In the genomic region with DNA sequence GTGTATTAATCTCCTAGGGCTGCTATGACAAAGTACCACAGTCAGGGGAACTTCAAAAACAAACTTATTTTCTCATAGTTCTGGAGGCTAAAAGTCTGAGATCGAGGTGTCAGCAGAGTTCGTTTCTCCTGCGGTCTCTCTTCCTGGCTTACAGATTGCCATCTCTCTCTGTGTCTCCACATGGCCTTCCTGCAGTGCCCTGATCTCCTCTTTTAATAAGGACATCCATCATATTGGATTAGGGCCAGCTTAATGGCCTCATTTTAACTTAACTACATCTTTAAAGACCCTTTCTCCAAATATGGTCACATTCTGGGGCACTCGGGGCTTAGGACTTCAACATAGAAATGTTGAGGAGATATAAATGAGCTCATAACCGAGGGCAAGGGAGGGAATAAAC, we compare ENCODE assay signal across 15 cellular contexts. TPM values are rescaled to one million over a fixed set of nuclear protein-coding genes. Genes with fewer than 3 reads are reported as not detected.
"Had no signal": no experiment of that assay in that cellular context is flagged by ENCODE, and none has a peak within 500 bp of the region (broad histone marks: within the 10 kb centered on the region; RNA-seq: fewer than 3 reads in every experiment).

No MANE protein-coding gene starts in this region.

- H3K36me3 ChIP-seq: upper lobe of right lung had no signal

- H3K9me3 ChIP-seq: upper lobe of right lung had no signal

- H3K4me3 Mint-ChIP-seq: activated naive CD8-positive, alpha-beta T cell; dendritic cell treated with granulocyte-macrophage colony-stimulating factor and Interleukin-4, amounts not matched to agents 40 ng/mL and 50 ng/mL, for 4 days; nephron progenitor cell; stimulated activated naive CD8-positive, alpha-beta T cell treated with anti-CD3 and anti-CD28 coated beads, Interleukin-15, Interleukin-2, amounts not matched to agents 100 ng/mL and 50 ng/mL, for 24 hours; T-helper 2 cell treated with Interferon-gamma antibody and Interleukin-4, amounts not matched to agents 5 μg/mL and 100 μg/mL, for 36 hours had no signal

- ATAC-seq: left ventricle myocardium superior, upper lobe of right lung had no signal

- H3K27ac ChIP-seq: hepatocyte, upper lobe of right lung had no signal

- H3K9me3 Mint-ChIP-seq: activated T-helper 2 cell treated with anti-CD3 and anti-CD28 coated beads, Interferon-gamma antibody, Interleukin-2, Interleukin-4, amounts not matched to agents 10 μg/mL and 5 μg/mL and 100 μg/mL, durations not matched to agents 14 hours and 24 hours and 36 hours; dendritic cell treated with granulocyte-macrophage colony-stimulating factor and Interleukin-4, amounts not matched to agents 40 ng/mL and 50 ng/mL, for 4 days; nephron progenitor cell; stimulated activated naive CD8-positive, alpha-beta T cell treated with anti-CD3 and anti-CD28 coated beads, Interleukin-15, Interleukin-2, amounts not matched to agents 100 ng/mL and 50 ng/mL, for 24 hours; T-helper 2 cell treated with Interferon-gamma antibody and Interleukin-4, amounts not matched to agents 5 μg/mL and 100 μg/mL, for 36 hours had no signal

- H3K27me3 ChIP-seq: hepatocyte, upper lobe of right lung had no signal

- H3K27ac Mint-ChIP-seq: activated naive CD8-positive, alpha-beta T cell; activated T-helper 2 cell treated with anti-CD3 and anti-CD28 coated beads, Interferon-gamma antibody, Interleukin-2, Interleukin-4, amounts not matched to agents 10 μg/mL and 5 μg/mL and 100 μg/mL, durations not matched to agents 14 hours and 24 hours and 36 hours; dendritic cell treated with granulocyte-macrophage colony-stimulating factor and Interleukin-4, amounts not matched to agents 40 ng/mL and 50 ng/mL, for 4 days; nephron progenitor cell; stimulated activated naive CD8-positive, alpha-beta T cell treated with anti-CD3 and anti-CD28 coated beads, Interleukin-15, Interleukin-2, amounts not matched to agents 100 ng/mL and 50 ng/mL, for 24 hours; T-helper 2 cell treated with Interferon-gamma antibody and Interleukin-4, amounts not matched to agents 5 μg/mL and 100 μg/mL, for 36 hours had no signal

- H3K27me3 Mint-ChIP-seq: activated naive CD8-positive, alpha-beta T cell; dendritic cell treated with granulocyte-macrophage colony-stimulating factor and Interleukin-4, amounts not matched to agents 40 ng/mL and 50 ng/mL, for 4 days; stimulated activated naive CD8-positive, alpha-beta T cell treated with anti-CD3 and anti-CD28 coated beads, Interleukin-15, Interleukin-2, amounts not matched to agents 100 ng/mL and 50 ng/mL, for 24 hours had no signal

- H3K4me1 Mint-ChIP-seq: nephron progenitor cell had no signal

- H3K4me3 ChIP-seq: hepatocyte, upper lobe of right lung had no signal

- DNase-seq: amygdala; cerebellar nuclear complex; kidney; left ventricle myocardium superior; mesendoderm; nephron progenitor cell; stimulated activated CD4-positive, alpha-beta T cell treated with anti-CD3 and anti-CD28 coated beads, Interleukin-4, amount 100 ng/mL, for 1 hour; upper lobe of right lung had no signal

RNA-seq across cellular contexts. Expression of gene TRAF3IP3, which starts 16.3 kb away (rescaled TPM):
- total RNA-seq: osteoblast had no signal
